Comparison of ENCODE assay signal across 8 cellular contexts in the genomic region with DNA sequence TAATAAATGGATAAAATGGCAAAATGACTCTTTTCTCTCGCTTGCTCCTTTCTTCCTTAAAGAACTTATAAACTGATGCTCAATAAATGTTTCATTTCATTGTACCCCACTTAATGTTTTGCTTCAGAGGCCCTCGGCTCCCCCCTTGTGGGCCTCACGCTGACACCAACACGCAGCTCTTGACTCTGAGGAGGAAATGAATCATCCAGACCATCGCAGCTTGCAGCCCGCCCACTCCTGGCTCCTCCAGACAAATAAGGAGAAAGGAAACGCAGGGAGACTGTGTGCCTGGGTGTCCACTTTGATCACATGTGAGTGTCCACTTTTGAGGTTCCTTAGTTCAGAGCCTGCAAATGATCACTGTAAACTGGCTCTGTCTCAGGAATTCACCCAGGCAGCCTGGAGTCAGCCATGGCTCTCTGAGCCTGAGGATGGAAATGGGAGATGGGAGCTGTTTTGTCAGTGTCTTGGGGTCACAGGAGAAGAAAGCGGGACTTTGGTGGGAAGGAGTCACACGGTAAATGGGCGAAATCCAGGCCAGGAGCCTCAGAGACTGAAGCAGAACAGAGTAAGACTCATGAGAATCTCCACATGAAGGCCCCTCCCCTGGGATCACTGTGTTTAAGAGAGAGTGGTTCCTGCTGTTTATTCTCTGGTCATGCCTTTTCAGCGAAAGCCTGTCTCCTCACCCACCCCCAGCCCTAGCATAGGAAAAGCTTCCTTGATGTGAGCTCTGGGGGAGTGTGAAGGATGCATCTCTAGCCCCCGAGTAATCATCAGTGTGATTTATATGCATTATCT.
DNase-seq lines count a peak whose midpoint lies in the region; ATAC-seq and TF ChIP-seq lines count a peak whose summit lies in the region.

No MANE protein-coding gene starts in this region.

- no peak overlapping the region for H2AFZ ChIP-seq in DND-41 (ENCODE audit: low read depth, low read length)

- peak overlapping the region; percentile 60 for H3K27ac Mint-ChIP-seq in activated CD4-positive, alpha-beta memory T cell treated with anti-CD3 and anti-CD28 coated beads for 36 hours

- H3K36me3 Mint-ChIP-seq in activated CD4-positive, alpha-beta memory T cell treated with anti-CD3 and anti-CD28 coated beads for 36 hours, result no peaks in the 10 kb centered on the region

- peak; percentile 44 for DNase-seq in DND-41
- peak; percentile 84 for DNase-seq in activated CD4-positive, alpha-beta memory T cell treated with anti-CD3 and anti-CD28 coated beads for 36 hours
- peak; percentile 86 for DNase-seq in epidermal melanocyte (ENCODE audit: insufficient read length, low spot score)
- peak; percentile 77 for DNase-seq in mucosa of gallbladder (ENCODE audit: low spot score)
- peak; percentile 40 to 45 for DNase-seq in stimulated activated CD8-positive, alpha-beta memory T cell treated with anti-CD3 and anti-CD28 coated beads, Interleukin-7, amount 100 ng/mL, for 4 hours (ENCODE audit: low read depth in 2 of 2)
- no peak for DNase-seq in NCI-H526 (lab: John Stamatoyannopoulos, UW)

- POLR2A ChIA-PET in activated CD4-positive, alpha-beta memory T cell treated with anti-CD3 and anti-CD28 coated beads for 36 hours (lab: Charles Lee), result no interaction called here

- TF ChIP-seq CTCF in DND-41 (IDR thresholded peaks at IDR 0.05; ENCODE audit: borderline replicate concordance, extremely low read depth, low read length, poor library complexity, severe bottlenecking), result peak; percentile 8

- H3K36me3 ChIP-seq in DND-41 (ENCODE audit: insufficient read depth, low read length), result no peaks in the 10 kb centered on the region
- peaks cover 77% of the 10 kb centered on the region for H3K36me3 ChIP-seq in HUES64 (ENCODE audit: insufficient read depth, low read length)

- H3K9me3 ChIP-seq in DND-41 (ENCODE audit: insufficient read depth, low read length, severe bottlenecking) (no peaks in the 10 kb centered on the region), HUES64 (ENCODE audit: insufficient read depth, low read depth, low read length) (no peaks in the 10 kb centered on the region)

- peaks cover 17% of the 10 kb centered on the region for H3K4me1 Mint-ChIP-seq in activated CD4-positive, alpha-beta memory T cell treated with anti-CD3 and anti-CD28 coated beads for 36 hours (ENCODE audit: low read depth)

- H3K27ac ChIP-seq in DND-41 (ENCODE audit: low read length) (no peak overlapping the region), HUES64 (ENCODE audit: low read depth, low read length) (peak overlapping the region; percentile 43; the same call in 1 of the 2 replicates)

- peaks cover 10% of the 10 kb centered on the region for H3K27me3 Mint-ChIP-seq in activated CD4-positive, alpha-beta memory T cell treated with anti-CD3 and anti-CD28 coated beads for 36 hours

- WGBS in HUES64, result 71% methylated on average over 10 of the region's 12 CpGs

- H3K4me1 ChIP-seq in DND-41 (ENCODE audit: insufficient read depth, low read length) (peaks cover 10% of the 10 kb centered on the region), HUES64 (ENCODE audit: insufficient read depth, low read length) (peaks cover 13% of the 10 kb centered on the region)

- H3K79me2 ChIP-seq in DND-41 (ENCODE audit: insufficient read depth, low read length), result no peaks in the 10 kb centered on the region

- intact Hi-C loops in activated CD4-positive, alpha-beta memory T cell treated with anti-CD3 and anti-CD28 coated beads for 36 hours (cut with micrococcal nuclease), result loop anchor here (1.0 to 10.0 kb wide), 6 partner anchors 20 to 360 kb away; a partner anchor contains a TSS

- H3K4me3 ChIP-seq in DND-41 (ENCODE audit: low read depth in 1 of 2, low read length in 2 of 2) (no peak overlapping the region), HUES64 (ENCODE audit: low read length) (no peak overlapping the region)

- ATAC-seq in DND-41 (ENCODE audit: insufficient read depth, low read depth) (peak; percentile 94), GM21576 (IDR thresholded peaks at IDR 0.05; ENCODE audit: unreplicated experiment) (peak; percentile 96)

- H3K9ac ChIP-seq in DND-41 (ENCODE audit: low read depth, low read length) (no peak overlapping the region), HUES64 (ENCODE audit: low read depth, low read length) (no peak overlapping the region; the same call in 1 of the 2 replicates)

- no peak overlapping the region for H3K4me2 ChIP-seq in DND-41 (ENCODE audit: insufficient read depth, low read length)

- H3K4me3 Mint-ChIP-seq in activated CD4-positive, alpha-beta memory T cell treated with anti-CD3 and anti-CD28 coated beads for 36 hours, result no peak overlapping the region

- H3K27me3 ChIP-seq in DND-41 (ENCODE audit: insufficient read depth, low read length, poor library complexity), result no peaks in the 10 kb centered on the region
- no peaks in the 10 kb centered on the region for H3K27me3 ChIP-seq in HUES64 (ENCODE audit: insufficient read depth, low read length)

- H4K20me1 ChIP-seq in DND-41 (ENCODE audit: insufficient read depth, low read length), result no peaks in the 10 kb centered on the region

- CTCF ChIA-PET in activated CD4-positive, alpha-beta memory T cell treated with anti-CD3 and anti-CD28 coated beads for 36 hours (lab: Charles Lee), result interaction anchor here (1.0 to 1.3 kb wide), 4 partner anchors 21 to 253 kb away, joined by 3 to 4 read pairs (median 4); no protein-coding TSS in a partner anchor

- no peaks in the 10 kb centered on the region for H3K9me3 Mint-ChIP-seq in activated CD4-positive, alpha-beta memory T cell treated with anti-CD3 and anti-CD28 coated beads for 36 hours

Comparison
In these comparisons a context has a peak if more than half of its experiments do, and no peak if none do; other contexts are left out.
1. DNase-seq: peak in DND-41 (single experiment), activated CD4-positive, alpha-beta memory T cell treated with anti-CD3 and anti-CD28 coated beads for 36 hours (single experiment), epidermal melanocyte (single experiment), mucosa of gallbladder (single experiment) and stimulated activated CD8-positive, alpha-beta memory T cell treated with anti-CD3 and anti-CD28 coated beads, Interleukin-7, amount 100 ng/mL, for 4 hours (2 of 2); none in NCI-H526 (0 of 2).